ENCODE assay signal across 12 cellular contexts in the genomic region with DNA sequence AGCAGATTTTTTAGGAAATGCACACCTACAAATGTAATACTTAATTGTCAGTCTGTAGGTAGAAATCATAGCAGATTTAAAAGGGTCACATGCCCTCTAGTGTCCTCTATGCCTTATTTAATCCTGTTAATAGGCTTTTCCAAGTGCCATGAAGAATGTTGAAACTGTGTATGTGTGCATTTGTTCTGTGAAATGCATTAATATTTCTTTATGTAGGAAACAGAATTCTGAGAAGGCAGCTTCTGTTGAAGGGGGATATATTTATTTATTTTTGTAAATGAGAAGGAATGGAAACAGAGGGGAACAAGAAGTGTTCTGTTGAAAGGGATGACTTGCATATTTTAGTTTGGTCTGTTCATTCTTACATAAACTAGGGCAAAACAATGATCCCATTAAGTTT. TPM values are rescaled to one million over a fixed set of nuclear protein-coding genes. Genes with fewer than 3 reads are reported as not detected.
DNase-seq lines count a peak whose midpoint lies in the region; TF ChIP-seq lines count a peak whose summit lies in the region.
"Had no signal": no experiment of that assay in that cellular context is flagged by ENCODE, and none has a peak within 500 bp of the region (broad histone marks: within the 10 kb centered on the region; RNA-seq: fewer than 3 reads in every experiment).

No MANE protein-coding gene starts in this region.

- H3K4me3 ChIP-seq in NB4 (ENCODE audit: low read depth, low read length), result no peak overlapping the region
- H3K4me3 ChIP-seq in mesendoderm (ENCODE audit: low read length), result no peak overlapping the region
- H3K4me3 ChIP-seq in WERI-Rb-1 (ENCODE audit: low read depth, low read length), result no peak overlapping the region
- H3K4me3 ChIP-seq: upper lobe of right lung had no signal

- no peak overlapping the region for H3K9ac ChIP-seq in mesendoderm (ENCODE audit: low read length)

- H3K9me3 ChIP-seq in WERI-Rb-1 (ENCODE audit: severe bottlenecking), result no peaks in the 10 kb centered on the region
- H3K9me3 ChIP-seq: upper lobe of right lung had no signal

- 0 out of 2 replicates have a peak, but pooled peaks have one; percentile 10 for TF ChIP-seq CTCF in GM12874 (IDR thresholded peaks at IDR 0.05; ENCODE audit: insufficient read depth, low read depth, low read length)
- TF ChIP-seq CTCF in NB4 (IDR thresholded peaks at IDR 0.05; ENCODE audit: low read depth, low read length), result no peak
- peak; percentile 59 for TF ChIP-seq CTCF in VCaP (conservative IDR thresholded peaks at IDR 0.05)
- TF ChIP-seq CTCF in WERI-Rb-1 (IDR thresholded peaks at IDR 0.05; ENCODE audit: low read depth, low read length), result no peak

- H3K79me1 ChIP-seq in mesendoderm (ENCODE audit: low read length), result no peaks in the 10 kb centered on the region

- no peaks in the 10 kb centered on the region for H3K79me2 ChIP-seq in mesendoderm (ENCODE audit: control insufficient read depth, insufficient read depth, low read length)

- H3K23ac ChIP-seq in mesendoderm (ENCODE audit: low read length), result no peak overlapping the region

- H2BK120ac ChIP-seq in mesendoderm (ENCODE audit: low read depth, low read length), result no peak overlapping the region

- no peak overlapping the region for H3K56ac ChIP-seq in mesendoderm (ENCODE audit: low read length)

- no peak for TF ChIP-seq POLR2A in NB4 (IDR thresholded peaks at IDR 0.05; ENCODE audit: extremely low read depth, insufficient read length)

- no peak overlapping the region for H3K4ac ChIP-seq in mesendoderm (ENCODE audit: low read depth, low read length)

- no peak overlapping the region for H4K8ac ChIP-seq in mesendoderm (ENCODE audit: low read depth, low read length)

- H3K27me3 ChIP-seq in mesendoderm (ENCODE audit: insufficient read depth, low read length, poor library complexity), result no peaks in the 10 kb centered on the region
- H3K27me3 ChIP-seq in WERI-Rb-1 (ENCODE audit: insufficient read depth, low read depth, severe bottlenecking), result no peaks in the 10 kb centered on the region
- H3K27me3 ChIP-seq: upper lobe of right lung had no signal

- DNase-seq in NB4 (ENCODE audit: low read depth) (peak; percentile 9), mesendoderm (peak; percentile 13), WERI-Rb-1 (no peak), COR-L47 (lab: John Stamatoyannopoulos, UW) (no peak), NCI-H1930 (lab: John Stamatoyannopoulos, UW) (no peak)
- no peak for DNase-seq in activated T-cell treated with anti-CD3 and anti-CD28 coated beads, Interleukin-2, amount 50 U/mL, for 48 hours
- DNase-seq: CD8-positive, alpha-beta memory T cell; NCI-H187; upper lobe of right lung had no signal

- H4K5ac ChIP-seq in mesendoderm (ENCODE audit: low read length), result no peak overlapping the region

- no peaks in the 10 kb centered on the region for H3K4me1 ChIP-seq in mesendoderm (ENCODE audit: control insufficient read depth, low read depth, low read length)
- H3K4me1 ChIP-seq: upper lobe of right lung had no signal

- H2AK5ac ChIP-seq in mesendoderm (ENCODE audit: low read length), result no peak overlapping the region

- H2BK15ac ChIP-seq in mesendoderm (replicated peaks; ENCODE audit: low read depth), result no peak overlapping the region

- H3K4me2 ChIP-seq in mesendoderm (ENCODE audit: low read length), result no peak overlapping the region

- H3K27ac ChIP-seq in VCaP (no peak overlapping the region), mesendoderm (ENCODE audit: low read depth, low read length) (no peak overlapping the region), WERI-Rb-1 (no peak overlapping the region)
- H3K27ac ChIP-seq: HL-60, upper lobe of right lung had no signal

- no peak overlapping the region for H2BK5ac ChIP-seq in mesendoderm (ENCODE audit: low read length)

- H3K36me3 ChIP-seq in mesendoderm (ENCODE audit: control insufficient read depth, insufficient read depth, low read length) (no peaks in the 10 kb centered on the region), WERI-Rb-1 (no peaks in the 10 kb centered on the region)
- H3K36me3 ChIP-seq: upper lobe of right lung had no signal

- H3K18ac ChIP-seq in mesendoderm (ENCODE audit: low read length), result no peak overlapping the region

RNA-seq across cellular contexts. Expression of gene SVIP, which starts 51.0 kb away (rescaled TPM):
- 10.4 TPM for polyA plus RNA-seq in mesendoderm (2013, experiment 1 of 2)
- 10.5 TPM for polyA plus RNA-seq in mesendoderm (2013, experiment 2 of 2)

Comparison
In these comparisons a context has a peak if more than half of its experiments do, and no peak if none do; other contexts are left out.
1. CTCF ChIP-seq: peak in GM12874 (single experiment) and VCaP (single experiment); none in NB4 (single experiment) and WERI-Rb-1 (single experiment).
2. DNase-seq: peak in NB4 (single experiment) and mesendoderm (single experiment); none in WERI-Rb-1 (single experiment), COR-L47 (single experiment), activated T-cell treated with anti-CD3 and anti-CD28 coated beads, Interleukin-2, amount 50 U/mL, for 48 hours (0 of 2) and NCI-H1930 (0 of 2).